1 cellular context compared by ENCODE assay signal in the genomic region with DNA sequence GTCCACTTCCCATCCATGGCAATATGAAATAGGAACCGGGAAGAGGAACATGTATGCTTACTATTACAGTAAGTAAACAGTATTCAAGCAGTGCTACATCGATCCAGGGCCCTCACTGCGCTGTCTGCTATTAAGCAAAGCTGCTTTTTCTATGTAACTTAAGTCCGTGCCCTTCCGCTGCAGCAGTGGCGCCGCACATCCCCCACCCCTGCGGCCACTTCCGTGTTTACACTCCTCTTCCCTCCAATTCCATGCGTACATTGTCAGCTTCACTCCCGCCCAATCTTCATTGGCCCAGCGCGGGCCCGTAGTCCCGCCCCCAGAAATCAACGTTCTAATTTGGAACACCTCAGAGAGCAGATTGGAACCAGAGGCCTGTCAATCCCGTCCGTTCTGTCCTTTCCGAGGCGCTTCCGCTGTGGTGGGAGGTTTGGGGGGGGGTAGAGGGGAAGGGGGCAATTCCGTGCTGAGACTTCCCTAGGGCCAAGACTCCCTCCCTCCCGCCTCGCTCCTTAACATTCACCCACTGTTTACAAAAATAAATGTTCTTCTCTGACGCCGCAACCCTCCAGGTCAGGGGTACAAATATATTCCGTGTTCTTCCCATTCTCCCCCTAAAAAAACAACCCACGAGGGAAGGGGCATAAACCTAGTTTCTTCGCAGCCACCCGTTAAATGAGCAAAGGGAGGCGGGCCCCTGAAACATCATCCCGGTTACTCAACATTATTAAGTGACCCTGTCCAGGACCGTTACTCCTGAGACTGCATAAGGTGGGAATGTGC.
TF ChIP-seq lines count a peak whose summit lies in the region.

No MANE protein-coding gene starts in this region.

TF ChIP-seq in K562, 482 proteins besides CTCF, POLR2A, EP300 and RAD21 (continued from another document and continues in another):
- TF ChIP-seq POLR3G (IDR thresholded peaks at IDR 0.05; ENCODE audit: extremely low read depth, insufficient read length, insufficient replicate concordance) (no peak), JUN (IDR thresholded peaks at IDR 0.05; ENCODE audit: borderline replicate concordance, low read depth, low read length) (no peak), JUN (CRISPR knock-in tag; IDR thresholded peaks at IDR 0.05; ENCODE audit: borderline replicate concordance) (no peak), ZFP36 (IDR thresholded peaks at IDR 0.05; ENCODE audit: low read depth, low read length, partially characterized antibody) (no peak), NR2C1 (IDR thresholded peaks at IDR 0.05) (no peak), NR2C1 (tag; IDR thresholded peaks at IDR 0.05) (no peak), ZBED1 (IDR thresholded peaks at IDR 0.05) (no peak), HNRNPLL (IDR thresholded peaks at IDR 0.05; ENCODE audit: low read depth, low read length, poor library complexity, severe bottlenecking) (peak; percentile 53), HDAC6 (IDR thresholded peaks at IDR 0.05; ENCODE audit: low read depth, low read length) (no peak), TSC22D4 (tag; IDR thresholded peaks at IDR 0.05) (no peak), BCL6 (CRISPR knock-in tag; IDR thresholded peaks at IDR 0.05) (no peak), KLF10 (CRISPR knock-in tag; IDR thresholded peaks at IDR 0.05) (no peak), SRSF9 (IDR thresholded peaks at IDR 0.05; ENCODE audit: borderline replicate concordance, low read depth, low read length) (no peak), ETS2 (tag; IDR thresholded peaks at IDR 0.05; ENCODE audit: borderline replicate concordance, poor library complexity, severe bottlenecking) (no peak), NRF1 (conservative IDR thresholded peaks at IDR 0.05 in 1 of 2, IDR thresholded peaks at IDR 0.05 in 1 of 2) (peak; percentile 65 to 72), ESRRA (IDR thresholded peaks at IDR 0.05; ENCODE audit: borderline replicate concordance, low read depth) (peak; percentile 65; the same call in 1 of the 2 replicates), ZNF41 (CRISPR knock-in tag; conservative IDR thresholded peaks at IDR 0.05) (no peak), DACH1 (IDR thresholded peaks at IDR 0.05; ENCODE audit: partially characterized antibody) (no peak), ZNF57 (CRISPR knock-in tag; IDR thresholded peaks at IDR 0.05) (no peak), ZSCAN29 (IDR thresholded peaks at IDR 0.05) (no peak), CHD4 (IDR thresholded peaks at IDR 0.05; ENCODE audit: insufficient read depth, insufficient replicate concordance, low read depth, low read length, poor library complexity, severe bottlenecking) (no peak), SAP30 (IDR thresholded peaks at IDR 0.05; ENCODE audit: borderline replicate concordance, insufficient read depth, low read depth, low read length, poor library complexity, severe bottlenecking) (peak; percentile 91), IFI16 (CRISPR knock-in tag; IDR thresholded peaks at IDR 0.05) (no peak), TAF9B (IDR thresholded peaks at IDR 0.05; ENCODE audit: partially characterized antibody) (peak; percentile 3), GATAD2B (IDR thresholded peaks at IDR 0.05; ENCODE audit: borderline replicate concordance) (peak; percentile 57; the same call in 1 of the 2 replicates), HMGN3 (IDR thresholded peaks at IDR 0.05; ENCODE audit: borderline replicate concordance, extremely low read depth, insufficient read length, low read depth, low read length) (no peak), CCAR2 (IDR thresholded peaks at IDR 0.05; ENCODE audit: low read depth, low read length) (no peak), PCBP2 (IDR thresholded peaks at IDR 0.05; ENCODE audit: low read depth, low read length, poor library complexity, severe bottlenecking) (no peak), DNMT1 (IDR thresholded peaks at IDR 0.05) (0 out of 2 replicates have a peak, but pooled peaks have one; percentile 43), MTA1 (IDR thresholded peaks at IDR 0.05; ENCODE audit: borderline replicate concordance) (0 out of 2 replicates have a peak, but pooled peaks have one; percentile 15), EHMT2 (IDR thresholded peaks at IDR 0.05) (no peak), SNIP1 (IDR thresholded peaks at IDR 0.05; ENCODE audit: low read depth) (no peak; the same call in 1 of the 2 replicates), PHF21A (IDR thresholded peaks at IDR 0.05; ENCODE audit: borderline replicate concordance, low read depth) (no peak), SMARCB1 (IDR thresholded peaks at IDR 0.05; ENCODE audit: insufficient read length, low read depth) (no peak), SRSF3 (IDR thresholded peaks at IDR 0.05; ENCODE audit: insufficient read depth, low read length) (no peak), ZNF717 (CRISPR knock-in tag; IDR thresholded peaks at IDR 0.05) (no peak), SP1 (CRISPR knock-in tag; IDR thresholded peaks at IDR 0.05) (0 out of 2 replicates have a peak, but pooled peaks have one; percentile 33), ZNF431 (CRISPR knock-in tag; IDR thresholded peaks at IDR 0.05) (no peak)
- TF ChIP-seq, protein P1, sequence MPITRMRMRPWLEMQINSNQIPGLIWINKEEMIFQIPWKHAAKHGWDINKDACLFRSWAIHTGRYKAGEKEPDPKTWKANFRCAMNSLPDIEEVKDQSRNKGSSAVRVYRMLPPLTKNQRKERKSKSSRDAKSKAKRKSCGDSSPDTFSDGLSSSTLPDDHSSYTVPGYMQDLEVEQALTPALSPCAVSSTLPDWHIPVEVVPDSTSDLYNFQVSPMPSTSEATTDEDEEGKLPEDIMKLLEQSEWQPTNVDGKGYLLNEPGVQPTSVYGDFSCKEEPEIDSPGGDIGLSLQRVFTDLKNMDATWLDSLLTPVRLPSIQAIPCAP (CRISPR knock-in tag; IDR thresholded peaks at IDR 0.05; ENCODE audit: borderline replicate concordance) = no peak
- TF ChIP-seq, protein P2, sequence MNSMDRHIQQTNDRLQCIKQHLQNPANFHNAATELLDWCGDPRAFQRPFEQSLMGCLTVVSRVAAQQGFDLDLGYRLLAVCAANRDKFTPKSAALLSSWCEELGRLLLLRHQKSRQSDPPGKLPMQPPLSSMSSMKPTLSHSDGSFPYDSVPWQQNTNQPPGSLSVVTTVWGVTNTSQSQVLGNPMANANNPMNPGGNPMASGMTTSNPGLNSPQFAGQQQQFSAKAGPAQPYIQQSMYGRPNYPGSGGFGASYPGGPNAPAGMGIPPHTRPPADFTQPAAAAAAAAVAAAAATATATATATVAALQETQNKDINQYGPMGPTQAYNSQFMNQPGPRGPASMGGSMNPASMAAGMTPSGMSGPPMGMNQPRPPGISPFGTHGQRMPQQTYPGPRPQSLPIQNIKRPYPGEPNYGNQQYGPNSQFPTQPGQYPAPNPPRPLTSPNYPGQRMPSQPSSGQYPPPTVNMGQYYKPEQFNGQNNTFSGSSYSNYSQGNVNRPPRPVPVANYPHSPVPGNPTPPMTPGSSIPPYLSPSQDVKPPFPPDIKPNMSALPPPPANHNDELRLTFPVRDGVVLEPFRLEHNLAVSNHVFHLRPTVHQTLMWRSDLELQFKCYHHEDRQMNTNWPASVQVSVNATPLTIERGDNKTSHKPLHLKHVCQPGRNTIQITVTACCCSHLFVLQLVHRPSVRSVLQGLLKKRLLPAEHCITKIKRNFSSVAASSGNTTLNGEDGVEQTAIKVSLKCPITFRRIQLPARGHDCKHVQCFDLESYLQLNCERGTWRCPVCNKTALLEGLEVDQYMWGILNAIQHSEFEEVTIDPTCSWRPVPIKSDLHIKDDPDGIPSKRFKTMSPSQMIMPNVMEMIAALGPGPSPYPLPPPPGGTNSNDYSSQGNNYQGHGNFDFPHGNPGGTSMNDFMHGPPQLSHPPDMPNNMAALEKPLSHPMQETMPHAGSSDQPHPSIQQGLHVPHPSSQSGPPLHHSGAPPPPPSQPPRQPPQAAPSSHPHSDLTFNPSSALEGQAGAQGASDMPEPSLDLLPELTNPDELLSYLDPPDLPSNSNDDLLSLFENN (IDR thresholded peaks at IDR 0.05; ENCODE audit: low read depth in 2 of 2, low read length in 2 of 2) = no peak
- TF ChIP-seq, protein P3, sequence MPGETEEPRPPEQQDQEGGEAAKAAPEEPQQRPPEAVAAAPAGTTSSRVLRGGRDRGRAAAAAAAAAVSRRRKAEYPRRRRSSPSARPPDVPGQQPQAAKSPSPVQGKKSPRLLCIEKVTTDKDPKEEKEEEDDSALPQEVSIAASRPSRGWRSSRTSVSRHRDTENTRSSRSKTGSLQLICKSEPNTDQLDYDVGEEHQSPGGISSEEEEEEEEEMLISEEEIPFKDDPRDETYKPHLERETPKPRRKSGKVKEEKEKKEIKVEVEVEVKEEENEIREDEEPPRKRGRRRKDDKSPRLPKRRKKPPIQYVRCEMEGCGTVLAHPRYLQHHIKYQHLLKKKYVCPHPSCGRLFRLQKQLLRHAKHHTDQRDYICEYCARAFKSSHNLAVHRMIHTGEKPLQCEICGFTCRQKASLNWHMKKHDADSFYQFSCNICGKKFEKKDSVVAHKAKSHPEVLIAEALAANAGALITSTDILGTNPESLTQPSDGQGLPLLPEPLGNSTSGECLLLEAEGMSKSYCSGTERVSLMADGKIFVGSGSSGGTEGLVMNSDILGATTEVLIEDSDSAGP (CRISPR knock-in tag; IDR thresholded peaks at IDR 0.05) = no peak
- TF ChIP-seq, protein P4, sequence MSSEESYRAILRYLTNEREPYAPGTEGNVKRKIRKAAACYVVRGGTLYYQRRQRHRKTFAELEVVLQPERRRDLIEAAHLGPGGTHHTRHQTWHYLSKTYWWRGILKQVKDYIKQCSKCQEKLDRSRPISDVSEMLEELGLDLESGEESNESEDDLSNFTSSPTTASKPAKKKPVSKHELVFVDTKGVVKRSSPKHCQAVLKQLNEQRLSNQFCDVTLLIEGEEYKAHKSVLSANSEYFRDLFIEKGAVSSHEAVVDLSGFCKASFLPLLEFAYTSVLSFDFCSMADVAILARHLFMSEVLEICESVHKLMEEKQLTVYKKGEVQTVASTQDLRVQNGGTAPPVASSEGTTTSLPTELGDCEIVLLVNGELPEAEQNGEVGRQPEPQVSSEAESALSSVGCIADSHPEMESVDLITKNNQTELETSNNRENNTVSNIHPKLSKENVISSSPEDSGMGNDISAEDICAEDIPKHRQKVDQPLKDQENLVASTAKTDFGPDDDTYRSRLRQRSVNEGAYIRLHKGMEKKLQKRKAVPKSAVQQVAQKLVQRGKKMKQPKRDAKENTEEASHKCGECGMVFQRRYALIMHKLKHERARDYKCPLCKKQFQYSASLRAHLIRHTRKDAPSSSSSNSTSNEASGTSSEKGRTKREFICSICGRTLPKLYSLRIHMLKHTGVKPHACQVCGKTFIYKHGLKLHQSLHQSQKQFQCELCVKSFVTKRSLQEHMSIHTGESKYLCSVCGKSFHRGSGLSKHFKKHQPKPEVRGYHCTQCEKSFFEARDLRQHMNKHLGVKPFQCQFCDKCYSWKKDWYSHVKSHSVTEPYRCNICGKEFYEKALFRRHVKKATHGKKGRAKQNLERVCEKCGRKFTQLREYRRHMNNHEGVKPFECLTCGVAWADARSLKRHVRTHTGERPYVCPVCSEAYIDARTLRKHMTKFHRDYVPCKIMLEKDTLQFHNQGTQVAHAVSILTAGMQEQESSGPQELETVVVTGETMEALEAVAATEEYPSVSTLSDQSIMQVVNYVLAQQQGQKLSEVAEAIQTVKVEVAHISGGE (CRISPR knock-in tag; IDR thresholded peaks at IDR 0.05) = peak in 1 of 3 experiments; percentile 41; a peak in 1 of 6 replicates
- TF ChIP-seq, protein P5, sequence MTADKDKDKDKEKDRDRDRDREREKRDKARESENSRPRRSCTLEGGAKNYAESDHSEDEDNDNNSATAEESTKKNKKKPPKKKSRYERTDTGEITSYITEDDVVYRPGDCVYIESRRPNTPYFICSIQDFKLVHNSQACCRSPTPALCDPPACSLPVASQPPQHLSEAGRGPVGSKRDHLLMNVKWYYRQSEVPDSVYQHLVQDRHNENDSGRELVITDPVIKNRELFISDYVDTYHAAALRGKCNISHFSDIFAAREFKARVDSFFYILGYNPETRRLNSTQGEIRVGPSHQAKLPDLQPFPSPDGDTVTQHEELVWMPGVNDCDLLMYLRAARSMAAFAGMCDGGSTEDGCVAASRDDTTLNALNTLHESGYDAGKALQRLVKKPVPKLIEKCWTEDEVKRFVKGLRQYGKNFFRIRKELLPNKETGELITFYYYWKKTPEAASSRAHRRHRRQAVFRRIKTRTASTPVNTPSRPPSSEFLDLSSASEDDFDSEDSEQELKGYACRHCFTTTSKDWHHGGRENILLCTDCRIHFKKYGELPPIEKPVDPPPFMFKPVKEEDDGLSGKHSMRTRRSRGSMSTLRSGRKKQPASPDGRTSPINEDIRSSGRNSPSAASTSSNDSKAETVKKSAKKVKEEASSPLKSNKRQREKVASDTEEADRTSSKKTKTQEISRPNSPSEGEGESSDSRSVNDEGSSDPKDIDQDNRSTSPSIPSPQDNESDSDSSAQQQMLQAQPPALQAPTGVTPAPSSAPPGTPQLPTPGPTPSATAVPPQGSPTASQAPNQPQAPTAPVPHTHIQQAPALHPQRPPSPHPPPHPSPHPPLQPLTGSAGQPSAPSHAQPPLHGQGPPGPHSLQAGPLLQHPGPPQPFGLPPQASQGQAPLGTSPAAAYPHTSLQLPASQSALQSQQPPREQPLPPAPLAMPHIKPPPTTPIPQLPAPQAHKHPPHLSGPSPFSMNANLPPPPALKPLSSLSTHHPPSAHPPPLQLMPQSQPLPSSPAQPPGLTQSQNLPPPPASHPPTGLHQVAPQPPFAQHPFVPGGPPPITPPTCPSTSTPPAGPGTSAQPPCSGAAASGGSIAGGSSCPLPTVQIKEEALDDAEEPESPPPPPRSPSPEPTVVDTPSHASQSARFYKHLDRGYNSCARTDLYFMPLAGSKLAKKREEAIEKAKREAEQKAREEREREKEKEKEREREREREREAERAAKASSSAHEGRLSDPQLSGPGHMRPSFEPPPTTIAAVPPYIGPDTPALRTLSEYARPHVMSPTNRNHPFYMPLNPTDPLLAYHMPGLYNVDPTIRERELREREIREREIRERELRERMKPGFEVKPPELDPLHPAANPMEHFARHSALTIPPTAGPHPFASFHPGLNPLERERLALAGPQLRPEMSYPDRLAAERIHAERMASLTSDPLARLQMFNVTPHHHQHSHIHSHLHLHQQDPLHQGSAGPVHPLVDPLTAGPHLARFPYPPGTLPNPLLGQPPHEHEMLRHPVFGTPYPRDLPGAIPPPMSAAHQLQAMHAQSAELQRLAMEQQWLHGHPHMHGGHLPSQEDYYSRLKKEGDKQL (CRISPR knock-in tag; IDR thresholded peaks at IDR 0.05; ENCODE audit: borderline replicate concordance) = no peak
- TF ChIP-seq, protein P6, sequence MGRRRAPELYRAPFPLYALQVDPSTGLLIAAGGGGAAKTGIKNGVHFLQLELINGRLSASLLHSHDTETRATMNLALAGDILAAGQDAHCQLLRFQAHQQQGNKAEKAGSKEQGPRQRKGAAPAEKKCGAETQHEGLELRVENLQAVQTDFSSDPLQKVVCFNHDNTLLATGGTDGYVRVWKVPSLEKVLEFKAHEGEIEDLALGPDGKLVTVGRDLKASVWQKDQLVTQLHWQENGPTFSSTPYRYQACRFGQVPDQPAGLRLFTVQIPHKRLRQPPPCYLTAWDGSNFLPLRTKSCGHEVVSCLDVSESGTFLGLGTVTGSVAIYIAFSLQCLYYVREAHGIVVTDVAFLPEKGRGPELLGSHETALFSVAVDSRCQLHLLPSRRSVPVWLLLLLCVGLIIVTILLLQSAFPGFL (CRISPR knock-in tag; IDR thresholded peaks at IDR 0.05) = no peak
- TF ChIP-seq, protein P7, sequence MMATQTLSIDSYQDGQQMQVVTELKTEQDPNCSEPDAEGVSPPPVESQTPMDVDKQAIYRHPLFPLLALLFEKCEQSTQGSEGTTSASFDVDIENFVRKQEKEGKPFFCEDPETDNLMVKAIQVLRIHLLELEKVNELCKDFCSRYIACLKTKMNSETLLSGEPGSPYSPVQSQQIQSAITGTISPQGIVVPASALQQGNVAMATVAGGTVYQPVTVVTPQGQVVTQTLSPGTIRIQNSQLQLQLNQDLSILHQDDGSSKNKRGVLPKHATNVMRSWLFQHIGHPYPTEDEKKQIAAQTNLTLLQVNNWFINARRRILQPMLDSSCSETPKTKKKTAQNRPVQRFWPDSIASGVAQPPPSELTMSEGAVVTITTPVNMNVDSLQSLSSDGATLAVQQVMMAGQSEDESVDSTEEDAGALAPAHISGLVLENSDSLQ (IDR thresholded peaks at IDR 0.05) = peak; percentile 99
